In genomic region chr1:181135462-181135781, GRCh38 we compare ENCODE assay signal across 1 cellular context.
TF ChIP-seq lines count a peak whose summit lies in the region.

No MANE protein-coding gene starts in this region.

TF ChIP-seq in GM23338, 12 proteins besides CTCF, POLR2A, EP300 and RAD21 (continued from another document):
- no peak for TF ChIP-seq REST (IDR thresholded peaks at IDR 0.05; ENCODE audit: unreplicated experiment)
TF ChIP-seq in GM23338: peak in this region for 0.
